In the genomic region with DNA sequence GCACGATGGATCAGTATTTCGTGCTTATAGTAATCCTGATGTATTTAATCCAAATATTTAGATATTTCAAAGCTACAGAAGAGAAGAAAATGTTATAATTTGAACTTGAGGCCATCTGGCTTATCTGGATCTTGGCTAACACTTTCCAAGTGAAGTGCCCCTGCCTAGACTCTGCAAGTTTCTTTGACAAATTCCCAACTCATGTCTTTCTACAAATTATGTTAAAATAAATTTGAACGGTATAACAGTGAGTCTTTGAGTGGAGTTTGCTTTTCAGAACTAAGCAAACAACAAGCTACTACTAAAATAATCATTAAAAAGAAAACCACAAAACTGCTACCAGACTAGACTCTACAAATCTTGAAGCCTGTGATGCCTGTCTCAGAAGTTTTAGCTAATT, we compare ENCODE assay signal across 20 cellular contexts.
"Had no signal": no experiment of that assay in that cellular context is flagged by ENCODE, and none has a peak within 500 bp of the region (broad histone marks: within the 10 kb centered on the region; RNA-seq: fewer than 3 reads in every experiment).

No MANE protein-coding gene starts in this region.

- H3K36me3 ChIP-seq: Peyer's patch, SJSA1 had no signal

- DNase-seq: KBM-7, MV-4-11, NCI-H1048, NCI-H1105, NCI-H1417, NCI-H1436 treated with DMSO at 0.1 percent for 48 hours, NCI-H1694, NCI-H187 treated with DMSO at 0.1 percent for 48 hours, NCI-H2029 treated with DMSO at 0.1 percent for 48 hours, NCI-H2171 treated with DMSO at 0.1 percent for 48 hours, NCI-H345, NCI-H510A treated with DMSO at 0.1 percent for 48 hours, NCI-H526, NCI-H748 treated with DMSO at 0.1 percent for 48 hours, Peyer's patch, Right ventricle myocardium superior, RPMI8226, SIG-M5 had no signal

- H3K27ac ChIP-seq: Peyer's patch, SJSA1, SK-N-MC had no signal

- H3K9me3 ChIP-seq: Peyer's patch had no signal

- H3K27me3 ChIP-seq: Peyer's patch, SJSA1 had no signal

- H3K4me1 ChIP-seq: Peyer's patch had no signal

- H3K4me3 ChIP-seq: Peyer's patch, SJSA1, SK-N-MC had no signal
